Comparison of ENCODE assay signal across 15 cellular contexts in genomic region chr15:61743352-61743909, GRCh38.
A peak's percentile ranks its signal among the peaks of the same experiment; 100 is the strongest.
DNase-seq lines count a peak whose midpoint lies in the region; ATAC-seq and TF ChIP-seq lines count a peak whose summit lies in the region.
"Had no signal": no experiment of that assay in that cellular context is flagged by ENCODE, and none has a peak within 500 bp of the region (broad histone marks: within the 10 kb centered on the region; RNA-seq: fewer than 3 reads in every experiment).

No MANE protein-coding gene starts in this region.

- peak overlapping the region; percentile 65 for H3K27ac Mint-ChIP-seq in neural progenitor cell
- no peak overlapping the region for H3K27ac Mint-ChIP-seq in stimulated activated memory B cell treated with anti-CD40 and anti-IgM and Interleukin-4, amounts not matched to agents 10 μg/mL and 1 μg/mL and 100 μg/mL, for 72 hours
- H3K27ac Mint-ChIP-seq: B cell; CD4-positive, alpha-beta memory T cell; H9 had no signal

- no peaks in the 10 kb centered on the region for H4K20me1 ChIP-seq in neural progenitor cell (ENCODE audit: low read depth)

- no peaks in the 10 kb centered on the region for H3K36me3 Mint-ChIP-seq in neural progenitor cell
- H3K36me3 Mint-ChIP-seq in stimulated activated memory B cell treated with anti-CD40 and anti-IgM and Interleukin-4, amounts not matched to agents 10 μg/mL and 1 μg/mL and 100 μg/mL, for 72 hours, result no peaks in the 10 kb centered on the region
- H3K36me3 Mint-ChIP-seq: CD4-positive, alpha-beta memory T cell had no signal

- TF ChIP-seq CTCF in colonic mucosa (IDR thresholded peaks at IDR 0.05) (no peak), neural progenitor cell (IDR thresholded peaks at IDR 0.05) (no peak), thyroid gland (IDR thresholded peaks at IDR 0.05) (no peak)

- H3K9ac ChIP-seq in colonic mucosa (ENCODE audit: low read depth in 2 of 2, low read length in 2 of 2) (no peak overlapping the region), neural progenitor cell (no peak overlapping the region)

- H3K27me3 ChIP-seq in colonic mucosa, result no peaks in the 10 kb centered on the region
- H3K27me3 ChIP-seq in neural progenitor cell, result no peaks in the 10 kb centered on the region
- no peaks in the 10 kb centered on the region for H3K27me3 ChIP-seq in thyroid gland

- peak; percentile 9 for DNase-seq in astrocyte of the hippocampus (ENCODE audit: low read depth, low spot score)
- peak; percentile 19 for DNase-seq in colonic mucosa
- DNase-seq in neural progenitor cell (ENCODE audit: low spot score), result no peak
- DNase-seq in thyroid gland, result peak; percentile 46 to 51
- DNase-seq in iPS-NIHi11 (ENCODE audit: low spot score), result no peak
- DNase-seq: CD4-positive, alpha-beta memory T cell; COR-L47; DMS153; DMS79 treated with DMSO at 0.1 percent for 48 hours; EL; GOT3; H9 had no signal

- TF ChIP-seq POLR2A in thyroid gland (IDR thresholded peaks at IDR 0.05), result no peak

- intact Hi-C loops in colonic mucosa (cut with DNase I) (no loop called here), thyroid gland (cut with DNase I) (no loop called here)

- H3K4me2 ChIP-seq in neural progenitor cell, result no peak overlapping the region

- H3K27ac ChIP-seq in colonic mucosa, result no peak overlapping the region
- no peak overlapping the region for H3K27ac ChIP-seq in neural progenitor cell
- no peak overlapping the region for H3K27ac ChIP-seq in thyroid gland

- H3K36me3 ChIP-seq in colonic mucosa (no peaks in the 10 kb centered on the region), neural progenitor cell (no peaks in the 10 kb centered on the region), thyroid gland (no peaks in the 10 kb centered on the region)

- H3K4me3 ChIP-seq in colonic mucosa (no peak overlapping the region), neural progenitor cell (no peak overlapping the region), thyroid gland (replicated peaks in 1 of 3) (no peak overlapping the region)

- no peaks in the 10 kb centered on the region for H3K9me3 Mint-ChIP-seq in neural progenitor cell
- H3K9me3 Mint-ChIP-seq in stimulated activated memory B cell treated with anti-CD40 and anti-IgM and Interleukin-4, amounts not matched to agents 10 μg/mL and 1 μg/mL and 100 μg/mL, for 72 hours, result no peaks in the 10 kb centered on the region
- H3K9me3 Mint-ChIP-seq: CD4-positive, alpha-beta memory T cell; H9 had no signal

- H2AFZ ChIP-seq in neural progenitor cell (replicated peaks), result no peak overlapping the region

- no peaks in the 10 kb centered on the region for H3K27me3 Mint-ChIP-seq in neural progenitor cell (ENCODE audit: insufficient read depth, low read depth)
- peaks cover 14% of the 10 kb centered on the region for H3K27me3 Mint-ChIP-seq in stimulated activated memory B cell treated with anti-CD40 and anti-IgM and Interleukin-4, amounts not matched to agents 10 μg/mL and 1 μg/mL and 100 μg/mL, for 72 hours

- H3F3A ChIP-seq in neural progenitor cell (ENCODE audit: low read depth), result no peaks in the 10 kb centered on the region

- no peaks in the 10 kb centered on the region for H3K79me2 ChIP-seq in neural progenitor cell (ENCODE audit: low read depth)

- no peak overlapping the region for H3K4me3 Mint-ChIP-seq in neural progenitor cell
- H3K4me3 Mint-ChIP-seq in stimulated activated memory B cell treated with anti-CD40 and anti-IgM and Interleukin-4, amounts not matched to agents 10 μg/mL and 1 μg/mL and 100 μg/mL, for 72 hours, result no peak overlapping the region
- H3K4me3 Mint-ChIP-seq: B cell; CD4-positive, alpha-beta memory T cell; H9 had no signal

- no peak for ATAC-seq in stimulated activated memory B cell treated with anti-CD40 and anti-IgM and Interleukin-4, amounts not matched to agents 10 μg/mL and 1 μg/mL and 100 μg/mL, for 72 hours
- no peak for ATAC-seq in GM21447 (IDR thresholded peaks at IDR 0.05; ENCODE audit: unreplicated experiment)

- H3K4me1 Mint-ChIP-seq in neural progenitor cell, result peaks cover 8% of the 10 kb centered on the region
- no peaks in the 10 kb centered on the region for H3K4me1 Mint-ChIP-seq in stimulated activated memory B cell treated with anti-CD40 and anti-IgM and Interleukin-4, amounts not matched to agents 10 μg/mL and 1 μg/mL and 100 μg/mL, for 72 hours
- H3K4me1 Mint-ChIP-seq: B cell; CD4-positive, alpha-beta memory T cell had no signal

- 71 to 72% methylated on average over 3 of the region's 3 CpGs for WGBS in thyroid gland, 2 donors

- no peaks in the 10 kb centered on the region for H3K9me3 ChIP-seq in colonic mucosa
- no peaks in the 10 kb centered on the region for H3K9me3 ChIP-seq in neural progenitor cell (ENCODE audit: low read depth)
- no peaks in the 10 kb centered on the region for H3K9me3 ChIP-seq in thyroid gland

- H3K4me1 ChIP-seq in colonic mucosa (no peaks in the 10 kb centered on the region), neural progenitor cell (no peaks in the 10 kb centered on the region), thyroid gland (peaks cover 0 to 9% of the 10 kb centered on the region in 2 donors)

Comparison
In these comparisons a context has a peak if more than half of its experiments do, and no peak if none do; other contexts are left out.
1. DNase-seq: peak in astrocyte of the hippocampus (single experiment), colonic mucosa (single experiment) and thyroid gland (2 of 2); none in neural progenitor cell (single experiment) and iPS-NIHi11 (single experiment).